Comparison of ENCODE assay signal across 25 cellular contexts in the genomic region with DNA sequence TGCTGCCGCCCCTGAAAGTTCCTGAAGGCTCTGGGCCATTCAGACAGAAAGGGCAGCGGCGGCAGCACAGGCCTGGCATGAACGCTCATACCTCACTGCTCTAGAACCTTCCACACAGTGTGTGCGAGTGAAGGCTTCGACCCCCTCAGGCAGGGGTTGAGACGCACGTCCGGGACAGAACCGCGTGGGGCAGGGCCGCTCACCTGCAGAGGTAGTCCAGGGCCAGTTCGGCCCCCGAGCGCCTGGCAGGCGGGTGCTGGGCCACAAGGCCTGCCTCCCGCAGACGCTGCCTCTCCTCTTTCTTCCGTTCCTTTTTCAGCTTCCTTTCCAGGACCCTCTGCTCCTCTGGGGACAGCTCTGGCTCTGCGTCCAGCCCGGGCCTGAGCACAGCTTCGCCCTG. TPM values are rescaled to one million over a fixed set of nuclear protein-coding genes. Genes with fewer than 3 reads are reported as not detected.
DNase-seq lines count a peak whose midpoint lies in the region; ATAC-seq, FAIRE-seq and TF ChIP-seq lines count a peak whose summit lies in the region.
"Had no signal": no experiment of that assay in that cellular context is flagged by ENCODE, and none has a peak within 500 bp of the region (broad histone marks: within the 10 kb centered on the region; RNA-seq: fewer than 3 reads in every experiment).

No MANE protein-coding gene starts in this region.

- no peaks in the 10 kb centered on the region for H3K9me1 ChIP-seq in K562 (ENCODE audit: control insufficient read depth, insufficient read depth, low read length)

- WGBS in K562 (ENCODE audit: insufficient coverage, low coverage, missing lambda C conversion rate): 99% methylated on average over 17 of the region's 22 CpGs

- peak overlapping the region; percentile 56 for H3K27ac Mint-ChIP-seq in stimulated activated effector memory CD8-positive, alpha-beta T cell treated with anti-CD3 and anti-CD28 coated beads, Interleukin-12 subunit alpha, Interleukin-12 subunit beta, amount 100 ng/mL, for 72 hours
- H3K27ac Mint-ChIP-seq: CD8-positive, alpha-beta T cell had no signal

- peaks cover 5% of the 10 kb centered on the region for H3K9me3 Mint-ChIP-seq in stimulated activated effector memory CD8-positive, alpha-beta T cell treated with anti-CD3 and anti-CD28 coated beads, Interleukin-12 subunit alpha, Interleukin-12 subunit beta, amount 100 ng/mL, for 72 hours
- H3K9me3 Mint-ChIP-seq: CD8-positive, alpha-beta T cell had no signal

- no peak for TF ChIP-seq EP300 in K562 (IDR thresholded peaks at IDR 0.05; ENCODE audit: low read length)

- intact Hi-C loops in K562 (cut with micrococcal nuclease): no loop called here

- POLR2A ChIA-PET in K562 (lab: Yijun Ruan, JAX): no interaction called here

- H3K9ac ChIP-seq in BLaER1 treated with 17β-estradiol and CSF1 and Interleukin-3, amounts not matched to agents 10 nM and 100 nM: peak overlapping the region in 6 of 11 experiments; percentile 4 to 62 (median 33); a peak in 8 of 22 replicates
- H3K9ac ChIP-seq in K562 (ENCODE audit: insufficient read depth in 1 of 2, low read depth in 2 of 2, low read length in 2 of 2): no peak overlapping the region
- H3K9ac ChIP-seq: GM23248 had no signal

- TF ChIP-seq CTCF in WERI-Rb-1 (IDR thresholded peaks at IDR 0.05; ENCODE audit: low read depth, low read length): no peak
- no peak for TF ChIP-seq CTCF in K562 (IDR thresholded peaks at IDR 0.05 in 2 of 3, conservative IDR thresholded peaks at IDR 0.05 in 1 of 3; ENCODE audit: insufficient read depth in 2 of 3, low read depth in 1 of 3, low read length in 3 of 3)

- H3K36me3 Mint-ChIP-seq in stimulated activated effector memory CD8-positive, alpha-beta T cell treated with anti-CD3 and anti-CD28 coated beads, Interleukin-12 subunit alpha, Interleukin-12 subunit beta, amount 100 ng/mL, for 72 hours: peaks cover 11% of the 10 kb centered on the region

- no peak overlapping the region for H3K4me3 Mint-ChIP-seq in stimulated activated effector memory CD8-positive, alpha-beta T cell treated with anti-CD3 and anti-CD28 coated beads, Interleukin-12 subunit alpha, Interleukin-12 subunit beta, amount 100 ng/mL, for 72 hours
- H3K4me3 Mint-ChIP-seq: CD4-positive, CD25-positive, alpha-beta regulatory T cell; CD8-positive, alpha-beta T cell had no signal

- H2AFZ ChIP-seq in K562 (ENCODE audit: low read depth, low read length): no peak overlapping the region
- H2AFZ ChIP-seq: GM23248 had no signal

- no peaks in the 10 kb centered on the region for H3K9me3 ChIP-seq in BLaER1 treated with 17β-estradiol and CSF1 and Interleukin-3, amounts not matched to agents 10 nM and 100 nM (replicated peaks in 1 of 11)
- H3K9me3 ChIP-seq in WERI-Rb-1 (ENCODE audit: severe bottlenecking) (no peaks in the 10 kb centered on the region), K562 (replicated peaks; ENCODE audit: control insufficient read depth, insufficient read depth, low read depth, low read length) (no peaks in the 10 kb centered on the region)
- H3K9me3 ChIP-seq: A549, BE2C, Caco-2 had no signal

- BruUV-seq in K562 (replicated peaks; lab: Mats Ljungman, UMichigan): no TSS peak

- H3K79me2 ChIP-seq in K562 (ENCODE audit: control insufficient read depth, insufficient read depth, low read length): peaks cover 17% of the 10 kb centered on the region

- peaks cover 0 to 35% (median 17%) of the 10 kb centered on the region in 11 experiments; a peak in 12 of 22 replicates for H3K36me3 ChIP-seq in BLaER1 treated with 17β-estradiol and CSF1 and Interleukin-3, amounts not matched to agents 10 nM and 100 nM
- H3K36me3 ChIP-seq in WERI-Rb-1 (peaks cover 12% of the 10 kb centered on the region), K562 (ENCODE audit: control insufficient read depth, insufficient read depth, low read length) (peaks cover 19% of the 10 kb centered on the region; the same call in 2 of the 3 replicates)

- in situ Hi-C loops in K562 (cut with MboI): no loop called here

- ATAC-seq in K562: no peak
- no peak for ATAC-seq in stimulated activated effector memory CD8-positive, alpha-beta T cell treated with anti-CD3 and anti-CD28 coated beads, Interleukin-12 subunit alpha, Interleukin-12 subunit beta, amount 100 ng/mL, for 72 hours
- no peak for ATAC-seq in GM21723 (IDR thresholded peaks at IDR 0.05; ENCODE audit: unreplicated experiment)
- ATAC-seq: A549; CD8-positive, alpha-beta T cell had no signal

- FAIRE-seq in K562 (lab: Jason Lieb, UNC): no peak
- FAIRE-seq: A549, G401.6, GM18507, H1 had no signal

- peaks cover 34 to 92% (median 52%) of the 10 kb centered on the region in 11 experiments; a peak in 21 of 22 replicates for H4K20me1 ChIP-seq in BLaER1 treated with 17β-estradiol and CSF1 and Interleukin-3, amounts not matched to agents 10 nM and 100 nM
- H4K20me1 ChIP-seq in K562 (replicated peaks; ENCODE audit: control insufficient read depth, insufficient read depth, low read length): peaks cover 7% of the 10 kb centered on the region

- no peak for DNase-seq in WERI-Rb-1
- DNase-seq in K562 (ENCODE audit: extremely low read depth in 1 of 4, low spot score in 3 of 4): no peak
- DNase-seq in stimulated activated effector memory CD8-positive, alpha-beta T cell treated with anti-CD3 and anti-CD28 coated beads, Interleukin-12 subunit alpha, Interleukin-12 subunit beta, amount 100 ng/mL, for 72 hours (ENCODE audit: low spot score in 2 of 2): no peak
- DNase-seq in KG1 (lab: John Stamatoyannopoulos, UW): no peak
- no peak for DNase-seq in activated CD4-positive, CD25-positive, alpha-beta regulatory T cell treated with anti-CD3 and anti-CD28 coated beads, Interleukin-2, amount 50 U/mL, for 72 hours
- no peak for DNase-seq in OCI-M1 (lab: John Stamatoyannopoulos, UW)
- DNase-seq: 8988T; ACHN; AML-193; BE2C; Caco-2; CD4-positive, CD25-positive, alpha-beta regulatory T cell; CD8-positive, alpha-beta T cell; DMS153; DND-41; GM23248; H7; HCEC 1CT had no signal

- peaks cover 20% of the 10 kb centered on the region for H3K4me1 Mint-ChIP-seq in stimulated activated effector memory CD8-positive, alpha-beta T cell treated with anti-CD3 and anti-CD28 coated beads, Interleukin-12 subunit alpha, Interleukin-12 subunit beta, amount 100 ng/mL, for 72 hours

- no peak overlapping the region for H3K4me3 ChIP-seq in BLaER1 treated with 17β-estradiol and CSF1 and Interleukin-3, amounts not matched to agents 10 nM and 100 nM
- H3K4me3 ChIP-seq in WERI-Rb-1 (ENCODE audit: low read depth, low read length) (no peak overlapping the region), K562 (no peak overlapping the region)
- H3K4me3 ChIP-seq: A549, GM23248 had no signal

- CTCF ChIA-PET in K562 (lab: Yijun Ruan, JAX; ENCODE audit: low intra/inter-chr PET ratio): no interaction called here

- H3K27me3 ChIP-seq in BLaER1 treated with 17β-estradiol and CSF1 and Interleukin-3, amounts not matched to agents 10 nM and 100 nM: peaks cover 0 to 24% (median 0%) of the 10 kb centered on the region in 11 experiments; a peak in 5 of 22 replicates
- H3K27me3 ChIP-seq in WERI-Rb-1 (ENCODE audit: insufficient read depth, low read depth, severe bottlenecking): no peaks in the 10 kb centered on the region
- no peaks in the 10 kb centered on the region for H3K27me3 ChIP-seq in K562 (ENCODE audit: control insufficient read depth in 2 of 2, insufficient read depth in 2 of 2, low read length in 2 of 2)
- H3K27me3 ChIP-seq: BE2C had no signal

- H3K27ac ChIP-seq in BLaER1 treated with 17β-estradiol and CSF1 and Interleukin-3, amounts not matched to agents 10 nM and 100 nM: peak overlapping the region in 5 of 11 experiments; percentile 11 to 62 (median 45); a peak in 8 of 22 replicates
- peak overlapping the region; percentile 74 for H3K27ac ChIP-seq in WERI-Rb-1
- no peak overlapping the region for H3K27ac ChIP-seq in K562 (ENCODE audit: extremely low read depth, low read depth, low read length)
- H3K27ac ChIP-seq: A549, C4-2B, GM23248 had no signal

- no peak for TF ChIP-seq POLR2A in K562 (conservative IDR thresholded peaks at IDR 0.05)

- H3K4me2 ChIP-seq in BLaER1 treated with 17β-estradiol and CSF1 and Interleukin-3, amounts not matched to agents 10 nM and 100 nM: peak overlapping the region in 10 of 11 experiments; percentile 50 to 100 (median 92); a peak in 18 of 22 replicates
- H3K4me2 ChIP-seq in K562 (ENCODE audit: insufficient read depth, low read length): no peak overlapping the region
- H3K4me2 ChIP-seq: A549 had no signal

- H3K4me1 ChIP-seq in BLaER1 treated with 17β-estradiol and CSF1 and Interleukin-3, amounts not matched to agents 10 nM and 100 nM: peaks cover 31 to 98% (median 89%) of the 10 kb centered on the region in 10 experiments
- peaks cover 0 to 62% of the 10 kb centered on the region in 2 experiments; a peak in 2 of 5 replicates for H3K4me1 ChIP-seq in K562 (replicated peaks in 1 of 2; ENCODE audit: control insufficient read depth in 2 of 2, insufficient read depth in 2 of 2, low read length in 2 of 2)
- H3K4me1 ChIP-seq: A549, BE2C, Caco-2 had no signal

- no peak for TF ChIP-seq RAD21 in K562 (CRISPR knock-in tag; conservative IDR thresholded peaks at IDR 0.05 in 1 of 2, IDR thresholded peaks at IDR 0.05 in 1 of 2)

RNA-seq across cellular contexts. Expression of a gene that starts 26.8 kb away (rescaled TPM):
- total RNA-seq in K562 (2011; cell fraction: chromatin; rRNA removed; ENCODE audit: low replicate concordance): not detected in 2 replicates
- not detected in 2 replicates for total RNA-seq in K562 (2011; cell fraction: nucleolus; rRNA removed)
- not detected in 2 replicates for total RNA-seq in K562 (2011; cell fraction: nucleoplasm; rRNA removed)
- total RNA-seq in K562 (2014; rRNA removed): not detected in 2 replicates
- total RNA-seq in K562 (2014; rRNA removed; fragmentation: Illumina TruSeq; extraction: Trizol): not detected in 2 replicates
- not detected in 2 replicates for total RNA-seq in K562 (2015; rRNA removed; fragmentation: Illumina TruSeq; extraction: Trizol)
- total RNA-seq in K562 (2021): not detected in 2 replicates
- polyA plus RNA-seq in K562 (2011; rRNA removed): not detected in 2 replicates
- not detected in 2 replicates for polyA plus RNA-seq in K562 (2011; cell fraction: cytosol; rRNA removed)
- not detected in 2 replicates for polyA plus RNA-seq in K562 (2011; cell fraction: nucleus; rRNA removed)
- polyA plus RNA-seq in K562 (2012): 0.14 TPM in 1 of 2 replicates, not detected in the other
- polyA plus RNA-seq in K562 (2014; fragmentation: Illumina TruSeq; extraction: Trizol): not detected in 2 replicates
- polyA plus RNA-seq in K562 (2014; fragmentation: Nextera tagmentation; extraction: Ambion mirVana): not detected
- polyA plus RNA-seq in K562 (2014; rRNA removed): 0.07 TPM in 1 of 2 replicates, not detected in the other
- polyA minus RNA-seq in K562 (2011; rRNA and poly(A)+ RNA removed): not detected in 2 replicates
- polyA minus RNA-seq in K562 (2011; cell fraction: cytosol; rRNA and poly(A)+ RNA removed): not detected in 2 replicates
- not detected in 2 replicates for polyA minus RNA-seq in K562 (2011; cell fraction: nucleus; rRNA and poly(A)+ RNA removed)
- total RNA-seq: CD4-positive, CD25-positive, alpha-beta regulatory T cell; CD8-positive, alpha-beta T cell; GM23248; H1; H7 had no signal
- polyA plus RNA-seq: A549; CD4-positive, CD25-positive, alpha-beta regulatory T cell; GM23248; H1 had no signal

RNA-seq across cellular contexts. Expression of a gene that starts 34.4 kb away (rescaled TPM):
- 75.3 and 83.0 TPM in 2 replicates for total RNA-seq in K562 (2011; cell fraction: chromatin; rRNA removed; ENCODE audit: low replicate concordance)
- 39.2 and 42.0 TPM in 2 replicates for total RNA-seq in K562 (2011; cell fraction: nucleolus; rRNA removed)
- 67.4 and 75.2 TPM in 2 replicates for total RNA-seq in K562 (2011; cell fraction: nucleoplasm; rRNA removed)
- total RNA-seq in K562 (2014; rRNA removed) (7.9 and 11.7 TPM in 2 replicates), K562 (2014; rRNA removed; fragmentation: Illumina TruSeq; extraction: Trizol) (9.8 and 11.9 TPM in 2 replicates), K562 (2015; rRNA removed; fragmentation: Illumina TruSeq; extraction: Trizol) (8.6 and 9.4 TPM in 2 replicates), K562 (2021) (10.2 and 10.5 TPM in 2 replicates)
- polyA plus RNA-seq in K562 (2011; rRNA removed) (7.3 and 8.1 TPM in 2 replicates), K562 (2014; fragmentation: Illumina TruSeq; extraction: Trizol) (6.0 and 6.1 TPM in 2 replicates), K562 (2014; fragmentation: Nextera tagmentation; extraction: Ambion mirVana) (1 to 10 TPM; 5.2 to 5.9 TPM), K562 (2014; rRNA removed) (10.4 and 11.1 TPM in 2 replicates)
- polyA plus RNA-seq in K562 (2011; cell fraction: cytosol; rRNA removed): 5.8 and 6.1 TPM in 2 replicates
- polyA plus RNA-seq in K562 (2011; cell fraction: nucleus; rRNA removed): 12.8 and 14.3 TPM in 2 replicates
- polyA plus RNA-seq in K562 (2012): 8.1 and 9.5 TPM in 2 replicates
- polyA minus RNA-seq in K562 (2011; rRNA and poly(A)+ RNA removed): 11.5 and 14.7 TPM in 2 replicates
- 1.1 and 2.5 TPM in 2 replicates for polyA minus RNA-seq in K562 (2011; cell fraction: cytosol; rRNA and poly(A)+ RNA removed)
- polyA minus RNA-seq in K562 (2011; cell fraction: nucleus; rRNA and poly(A)+ RNA removed): 11.0 and 17.1 TPM in 2 replicates

RNA-seq across cellular contexts. Expression of a gene that starts 34.6 kb away (rescaled TPM):
- total RNA-seq in K562 (2011; cell fraction: chromatin; rRNA removed; ENCODE audit: low replicate concordance): 8.9 and 13.9 TPM in 2 replicates
- 11.3 and 14.1 TPM in 2 replicates for total RNA-seq in K562 (2011; cell fraction: nucleolus; rRNA removed)
- 6.3 and 7.0 TPM in 2 replicates for total RNA-seq in K562 (2011; cell fraction: nucleoplasm; rRNA removed)
- 0.41 and 1.3 TPM in 2 replicates for total RNA-seq in K562 (2014; rRNA removed)
- total RNA-seq in K562 (2014; rRNA removed; fragmentation: Illumina TruSeq; extraction: Trizol): 0.22 and 0.45 TPM in 2 replicates
- total RNA-seq in K562 (2015; rRNA removed; fragmentation: Illumina TruSeq; extraction: Trizol): 0.40 and 0.68 TPM in 2 replicates
- 1.9 and 2.6 TPM in 2 replicates for total RNA-seq in K562 (2021)
- polyA plus RNA-seq in K562 (2011; rRNA removed): 2.5 and 3.6 TPM in 2 replicates
- 2.5 and 8.6 TPM in 2 replicates for polyA plus RNA-seq in K562 (2011; cell fraction: cytosol; rRNA removed)
- 2.9 TPM in 2 replicates for polyA plus RNA-seq in K562 (2011; cell fraction: nucleus; rRNA removed)
- 1.8 and 2.2 TPM in 2 replicates for polyA plus RNA-seq in K562 (2012)
- 0.46 and 0.64 TPM in 2 replicates for polyA plus RNA-seq in K562 (2014; fragmentation: Illumina TruSeq; extraction: Trizol)
- polyA plus RNA-seq in K562 (2014; fragmentation: Nextera tagmentation; extraction: Ambion mirVana): not detected
- polyA plus RNA-seq in K562 (2014; rRNA removed): 0.67 and 1.8 TPM in 2 replicates
- polyA minus RNA-seq in K562 (2011; rRNA and poly(A)+ RNA removed): 1.3 and 4.1 TPM in 2 replicates
- polyA minus RNA-seq in K562 (2011; cell fraction: cytosol; rRNA and poly(A)+ RNA removed): 1.9 and 2.6 TPM in 2 replicates
- 5.8 and 6.2 TPM in 2 replicates for polyA minus RNA-seq in K562 (2011; cell fraction: nucleus; rRNA and poly(A)+ RNA removed)

RNA-seq across cellular contexts. Expression of a gene that starts 55.3 kb away (rescaled TPM):
- total RNA-seq in K562 (2011; cell fraction: chromatin; rRNA removed; ENCODE audit: low replicate concordance): 0.30 and 3.1 TPM in 2 replicates
- 1.1 and 1.8 TPM in 2 replicates for total RNA-seq in K562 (2011; cell fraction: nucleolus; rRNA removed)
- 1.4 and 1.9 TPM in 2 replicates for total RNA-seq in K562 (2011; cell fraction: nucleoplasm; rRNA removed)
- 0.27 and 0.41 TPM in 2 replicates for total RNA-seq in K562 (2014; rRNA removed)
- not detected in 2 replicates for total RNA-seq in K562 (2014; rRNA removed; fragmentation: Illumina TruSeq; extraction: Trizol)
- total RNA-seq in K562 (2015; rRNA removed; fragmentation: Illumina TruSeq; extraction: Trizol): 0.26 and 0.58 TPM in 2 replicates
- total RNA-seq in K562 (2021): 0.47 and 0.54 TPM in 2 replicates
- polyA plus RNA-seq in K562 (2011; rRNA removed): 1.1 and 1.4 TPM in 2 replicates
- 1.7 and 3.9 TPM in 2 replicates for polyA plus RNA-seq in K562 (2011; cell fraction: cytosol; rRNA removed)
- polyA plus RNA-seq in K562 (2011; cell fraction: nucleus; rRNA removed): 2.7 and 3.4 TPM in 2 replicates
- 0.44 and 2.4 TPM in 2 replicates for polyA plus RNA-seq in K562 (2012)
- polyA plus RNA-seq in K562 (2014; fragmentation: Illumina TruSeq; extraction: Trizol): 0.68 TPM in 2 replicates
- polyA plus RNA-seq in K562 (2014; fragmentation: Nextera tagmentation; extraction: Ambion mirVana): not detected
- polyA plus RNA-seq in K562 (2014; rRNA removed): 0.36 and 0.40 TPM in 2 replicates
- 0.90 and 0.95 TPM in 2 replicates for polyA minus RNA-seq in K562 (2011; rRNA and poly(A)+ RNA removed)
- polyA minus RNA-seq in K562 (2011; cell fraction: cytosol; rRNA and poly(A)+ RNA removed): 1.1 and 2.2 TPM in 2 replicates
- 1.7 and 1.9 TPM in 2 replicates for polyA minus RNA-seq in K562 (2011; cell fraction: nucleus; rRNA and poly(A)+ RNA removed)

Comparison
In these comparisons a context has a peak if more than half of its experiments do, and no peak if none do; other contexts are left out.
1. H3K9ac ChIP-seq: peak in BLaER1 treated with 17β-estradiol and CSF1 and Interleukin-3, amounts not matched to agents 10 nM and 100 nM (6 of 11); none in K562 (0 of 2).